Comparison of ENCODE assay signal across 8 cellular contexts in genomic region chr18:36828157-36828629, GRCh38. TPM values are rescaled to one million over a fixed set of nuclear protein-coding genes. Genes with fewer than 3 reads are reported as not detected.
DNase-seq lines count a peak whose midpoint lies in the region; ATAC-seq and TF ChIP-seq lines count a peak whose summit lies in the region.

No MANE protein-coding gene starts in this region.

- H4K8ac ChIP-seq in neuronal stem cell (ENCODE audit: low read depth, low read length), result no peak overlapping the region

- H3K9ac ChIP-seq in neuronal stem cell (ENCODE audit: low read depth, low read length, poor library complexity), result peak overlapping the region; percentile 100

- peaks cover 5% of the 10 kb centered on the region for H3K79me1 ChIP-seq in neuronal stem cell (ENCODE audit: low read depth, low read length)

- intact Hi-C loops in CD14-positive monocyte (cut with micrococcal nuclease), result no loop called here

- H2AK5ac ChIP-seq in neuronal stem cell (ENCODE audit: low read depth, low read length), result peak overlapping the region; percentile 33

- H3K27me3 ChIP-seq in neuronal stem cell (ENCODE audit: control insufficient read depth in 3 of 3, insufficient read depth in 3 of 3, low read depth in 1 of 3, low read length in 3 of 3), result no peaks in the 10 kb centered on the region

- H3K4me1 ChIP-seq in neuronal stem cell (ENCODE audit: control insufficient read depth in 2 of 2, insufficient read depth in 1 of 2, low read depth in 1 of 2, low read length in 2 of 2), result peaks cover 0 to 2% of the 10 kb centered on the region in 2 donors

- H3K14ac ChIP-seq in neuronal stem cell (ENCODE audit: low read length), result peak overlapping the region; percentile 98

- H4K91ac ChIP-seq in neuronal stem cell (ENCODE audit: low read depth, low read length, poor library complexity), result peak overlapping the region; percentile 81

- H3K4me1 Mint-ChIP-seq in CD14-positive monocyte, result peaks cover 23% of the 10 kb centered on the region

- H2BK5ac ChIP-seq in neuronal stem cell (ENCODE audit: low read length), result peak overlapping the region; percentile 77

- peak overlapping the region; percentile 97 for H3K4me3 ChIP-seq in fibroblast of the aortic adventitia (ENCODE audit: low read depth, low read length)
- H3K4me3 ChIP-seq in neuronal stem cell (ENCODE audit: low read length in 2 of 2), result peak overlapping the region; percentile 92 to 93

- peak overlapping the region; percentile 82 to 95 (median 87) for H3K27ac Mint-ChIP-seq in CD14-positive monocyte

- TF ChIP-seq CTCF in CD14-positive monocyte (IDR thresholded peaks at IDR 0.05) (no peak), fibroblast of the aortic adventitia (IDR thresholded peaks at IDR 0.05; ENCODE audit: insufficient read depth, low read length) (no peak)

- H3K18ac ChIP-seq in neuronal stem cell (ENCODE audit: low read length), result peak overlapping the region; percentile 100

- H3K23ac ChIP-seq in neuronal stem cell (ENCODE audit: low read depth, low read length, poor library complexity), result peak overlapping the region; percentile 99

- peaks cover 0 to 9% of the 10 kb centered on the region in 2 donors for H3K9me3 ChIP-seq in neuronal stem cell (replicated peaks in 1 of 2; ENCODE audit: control insufficient read depth in 2 of 2, insufficient read depth in 1 of 2, low read depth in 1 of 2, low read length in 2 of 2)

- H3K27ac ChIP-seq in neuronal stem cell (replicated peaks; ENCODE audit: low read length), result peak overlapping the region; percentile 73

- peak overlapping the region; percentile 56 for H3K4me2 ChIP-seq in neuronal stem cell (ENCODE audit: insufficient read depth, low read length, poor library complexity, severe bottlenecking)

- peak; percentile 0 for ATAC-seq in GM21515 (IDR thresholded peaks at IDR 0.05; ENCODE audit: unreplicated experiment)
- ATAC-seq in GM18498 (IDR thresholded peaks at IDR 0.05; ENCODE audit: unreplicated experiment), result no peak
- ATAC-seq in HG02759 (IDR thresholded peaks at IDR 0.05; ENCODE audit: unreplicated experiment), result no peak

- peaks cover 0 to 6% of the 10 kb centered on the region in 2 donors for H3K36me3 Mint-ChIP-seq in CD14-positive monocyte

- no peaks in the 10 kb centered on the region for H3K9me3 Mint-ChIP-seq in CD14-positive monocyte

- H3K4ac ChIP-seq in neuronal stem cell (ENCODE audit: low read length), result no peak overlapping the region

- no peak overlapping the region for H2BK12ac ChIP-seq in neuronal stem cell (ENCODE audit: low read length)

- H2AFZ ChIP-seq in neuronal stem cell (ENCODE audit: low read length), result peak overlapping the region; percentile 97

- H2BK120ac ChIP-seq in neuronal stem cell (ENCODE audit: low read depth, low read length), result no peak overlapping the region

- H3K27me3 Mint-ChIP-seq in CD14-positive monocyte (ENCODE audit: low read depth in 3 of 3), result peaks cover 0 to 3% (median 2%) of the 10 kb centered on the region in 3 donors

- peak overlapping the region; percentile 82 for H2BK15ac ChIP-seq in neuronal stem cell (ENCODE audit: low read length)

- peaks cover 1 to 29% of the 10 kb centered on the region in 2 donors for H3K36me3 ChIP-seq in neuronal stem cell (replicated peaks in 1 of 2; ENCODE audit: control insufficient read depth in 2 of 2, insufficient read depth in 2 of 2, low read length in 2 of 2)

- H3K4me3 Mint-ChIP-seq in CD14-positive monocyte, result peak overlapping the region; percentile 91 to 98

- no CpG with 5 or more reads among the region's 18 CpGs for WGBS in neuronal stem cell (ENCODE audit: extremely low coverage in 2 of 2, insufficient read length in 2 of 2, insufficient replicate concordance in 1 of 2), 2 donors

- no peak for DNase-seq in CD14-positive monocyte (ENCODE audit: low spot score)
- DNase-seq in NCI-H1105 treated with DMSO at 0.1 percent for 48 hours (lab: John Stamatoyannopoulos, UW), result peak; percentile 67
- peak; percentile 41 for DNase-seq in activated T-cell treated with anti-CD3 and anti-CD28 coated beads, Interleukin-2, amount 50 U/mL, for 1 hour
- DNase-seq in fibroblast of the aortic adventitia (ENCODE audit: low read depth), result peak; percentile 60
- DNase-seq in neuronal stem cell (ENCODE audit: low spot score), result peak; percentile 48

RNA-seq across cellular contexts. Expression of gene TPGS2, which starts 0.6 kb away (rescaled TPM):
- polyA plus RNA-seq in CD14-positive monocyte, result 10 to 100 TPM; 41.5 to 50.1 TPM
- 62.8 and 115 TPM in 2 replicates for total RNA-seq in fibroblast of the aortic adventitia (ENCODE audit: low replicate concordance)
- 215 TPM for polyA plus RNA-seq in neuronal stem cell (2013, experiment 1 of 2)
- polyA plus RNA-seq in neuronal stem cell (2013, experiment 2 of 2), result 213 TPM

RNA-seq across cellular contexts. Expression of gene KIAA1328, which starts 0.7 kb away (rescaled TPM):
- polyA plus RNA-seq in CD14-positive monocyte, result 1 to 10 TPM; 3.8 to 3.9 TPM
- total RNA-seq in fibroblast of the aortic adventitia (ENCODE audit: low replicate concordance), result 9.6 and 13.6 TPM in 2 replicates
- 6.0 TPM for polyA plus RNA-seq in neuronal stem cell (2013, experiment 1 of 2)
- 6.5 TPM for polyA plus RNA-seq in neuronal stem cell (2013, experiment 2 of 2)
